Comparison of ENCODE assay signal across 36 cellular contexts in the genomic region with DNA sequence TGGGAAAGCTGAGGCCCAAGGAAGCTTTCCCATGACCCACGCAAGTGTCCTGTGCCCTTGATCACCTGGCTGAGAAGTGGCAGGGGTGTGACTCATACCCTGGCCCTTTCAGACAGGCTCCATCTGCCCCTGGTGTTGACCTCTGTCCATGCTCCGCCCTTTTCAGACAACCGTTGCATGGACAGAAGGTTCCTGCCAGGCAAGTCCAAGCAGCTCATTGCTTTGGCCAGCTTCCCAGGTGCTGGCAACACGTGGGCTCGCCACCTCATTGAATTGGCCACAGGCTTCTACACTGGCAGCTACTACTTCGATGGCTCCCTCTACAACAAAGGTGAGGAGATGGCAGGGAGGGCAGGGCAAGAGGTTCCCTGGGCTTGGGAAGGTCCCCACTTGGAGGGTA.
A peak's percentile ranks its signal among the peaks of the same experiment; 100 is the strongest.
DNase-seq lines count a peak whose midpoint lies in the region; ATAC-seq and TF ChIP-seq lines count a peak whose summit lies in the region.
"Had no signal": no experiment of that assay in that cellular context is flagged by ENCODE, and none has a peak within 500 bp of the region (broad histone marks: within the 10 kb centered on the region; RNA-seq: fewer than 3 reads in every experiment).

No MANE protein-coding gene starts in this region.

- H3K36me3 ChIP-seq in stomach, result no peaks in the 10 kb centered on the region
- H3K36me3 ChIP-seq: heart left ventricle, neutrophil, right atrium auricular region, SJSA1, uterus, WERI-Rb-1 had no signal

- no peaks in the 10 kb centered on the region for H3K4me1 Mint-ChIP-seq in MCF 10A (ENCODE audit: insufficient read depth, unreplicated experiment)
- H3K4me1 Mint-ChIP-seq: activated naive CD8-positive, alpha-beta T cell treated with anti-CD3 and anti-CD28 coated beads, Interleukin-2, amount 10 ng/mL, durations not matched to agents 7 days and 5 days; CD14-positive monocyte; mesothelial cell of epicardium; naive B cell had no signal

- no peak overlapping the region for H3K27ac Mint-ChIP-seq in MCF 10A (ENCODE audit: low read depth, unreplicated experiment)
- H3K27ac Mint-ChIP-seq: activated naive CD8-positive, alpha-beta T cell treated with anti-CD3 and anti-CD28 coated beads, Interleukin-2, amount 10 ng/mL, durations not matched to agents 7 days and 5 days; mesothelial cell of epicardium; naive B cell had no signal

- 42 to 70% (median 55%) methylated on average over 6 of the region's 6 CpGs for WGBS in stomach, 5 donors

- no peaks in the 10 kb centered on the region for H3K36me3 Mint-ChIP-seq in MCF 10A (ENCODE audit: insufficient read depth, unreplicated experiment)
- H3K36me3 Mint-ChIP-seq: activated naive CD8-positive, alpha-beta T cell treated with anti-CD3 and anti-CD28 coated beads, Interleukin-2, amount 10 ng/mL, durations not matched to agents 7 days and 5 days; CD14-positive monocyte; mesothelial cell of epicardium; naive B cell had no signal

- peaks cover 0 to 11% (median 0%) of the 10 kb centered on the region in 3 donors for H3K27me3 ChIP-seq in stomach
- H3K27me3 ChIP-seq: foreskin keratinocyte, right atrium auricular region, SJSA1, testis, uterus had no signal

- no peak for TF ChIP-seq CTCF in MCF 10A (IDR thresholded peaks at IDR 0.05; ENCODE audit: unreplicated experiment)
- TF ChIP-seq CTCF in stomach (IDR thresholded peaks at IDR 0.05), result no peak

- no peaks in the 10 kb centered on the region for H3K4me1 ChIP-seq in stomach
- H3K4me1 ChIP-seq: foreskin keratinocyte, heart left ventricle, right atrium auricular region, SJSA1, testis, uterus had no signal

- no peak for TF ChIP-seq EP300 in stomach (IDR thresholded peaks at IDR 0.05)

- TF ChIP-seq POLR2A in stomach (IDR thresholded peaks at IDR 0.05), result no peak

- H3K9me3 Mint-ChIP-seq in MCF 10A (ENCODE audit: unreplicated experiment), result no peaks in the 10 kb centered on the region
- H3K9me3 Mint-ChIP-seq: activated naive CD8-positive, alpha-beta T cell treated with anti-CD3 and anti-CD28 coated beads, Interleukin-2, amount 10 ng/mL, durations not matched to agents 7 days and 5 days had no signal

- H3K4me3 ChIP-seq in stomach, result no peak overlapping the region
- H3K4me3 ChIP-seq: coronary artery, GM23248, heart left ventricle, K562, right atrium auricular region, SJSA1, smooth muscle cell, testis, uterus had no signal

- intact Hi-C loops in MCF 10A (cut with micrococcal nuclease) (loop anchor here (5.0 kb wide), 1 partner anchor 280 kb away; no protein-coding TSS in a partner anchor), stomach (cut with DNase I; ENCODE audit: low total_unique reads) (no loop called here)

- CTCF ChIA-PET in MCF 10A (lab: Yijun Ruan, JAX), result interaction anchor here (0.5 to 0.6 kb wide), 2 partner anchors 557 to 1432 kb away, joined by 3 read pairs; no protein-coding TSS in a partner anchor

- peak; percentile 24 for DNase-seq in NCI-H1105 treated with DMSO at 0.1 percent for 48 hours (lab: John Stamatoyannopoulos, UW)
- no peak for DNase-seq in NCI-H1105 (lab: John Stamatoyannopoulos, UW)
- DNase-seq in M059J (ENCODE audit: low read depth), result peak; percentile 44
- peak; percentile 87 for DNase-seq in MCF 10A (ENCODE audit: unreplicated experiment)
- no peak for DNase-seq in left lobe of liver (ENCODE audit: low spot score)
- DNase-seq in NCI-H2171 (lab: John Stamatoyannopoulos, UW), result no peak
- no peak for DNase-seq in stomach
- no peak for DNase-seq in NCI-H2029 treated with DMSO at 0.1 percent for 48 hours (lab: John Stamatoyannopoulos, UW)
- DNase-seq: 8988T; activated CD4-positive, alpha-beta T cell treated with anti-CD3 and anti-CD28 coated beads for 48 hours; activated effector memory CD4-positive, alpha-beta T cell treated with anti-CD3 and anti-CD28 coated beads, Interleukin-2, amount 50 U/mL, for 16 hours; activated naive CD8-positive, alpha-beta T cell treated with anti-CD3 and anti-CD28 coated beads, Interleukin-2, amount 10 ng/mL, durations not matched to agents 7 days and 5 days; activated T-cell treated with anti-CD3 and anti-CD28 coated beads for 4 hours; aorta; effector CD8-positive, alpha-beta T cell; foreskin keratinocyte; GM23248; heart left ventricle; naive B cell; NCI-H1436; NCI-H526; stimulated activated CD4-positive, alpha-beta T cell treated with anti-CD3 and anti-CD28 coated beads, Interleukin-1b, Interleukin-23, amount 100 ng/mL, for 48 hours; stimulated activated naive CD8-positive, alpha-beta T cell treated with anti-CD3 and anti-CD28 coated beads, Interleukin-15, Interleukin-2, amounts not matched to agents 100 U/mL and 50 U/mL, for 24 hours; T1000; testis; uterus; WERI-Rb-1 had no signal

- peaks cover 0 to 10% (median 6%) of the 10 kb centered on the region in 4 donors for H3K9me3 ChIP-seq in stomach
- H3K9me3 ChIP-seq: neutrophil, SJSA1, testis, uterus had no signal

- peak; percentile 66 for ATAC-seq in left lobe of liver
- ATAC-seq: foreskin keratinocyte; heart left ventricle; K562; Panc1; stimulated activated naive CD8-positive, alpha-beta T cell treated with anti-CD3 and anti-CD28 coated beads, Interleukin-15, Interleukin-2, amounts not matched to agents 100 U/mL and 50 U/mL, for 24 hours had no signal

- peaks cover 35% of the 10 kb centered on the region for H3K27me3 Mint-ChIP-seq in MCF 10A (ENCODE audit: insufficient read depth, unreplicated experiment)

- no peak overlapping the region for H3K27ac ChIP-seq in stomach
- H3K27ac ChIP-seq: coronary artery, foreskin keratinocyte, GM23248, heart left ventricle, neutrophil, right atrium auricular region, SJSA1, testis, uterus, WERI-Rb-1 had no signal

- POLR2A ChIA-PET in MCF 10A (lab: Yijun Ruan, JAX), result interaction anchor here (0.5 kb wide), 1 partner anchor 14 kb away, joined by 3 read pairs; no protein-coding TSS in a partner anchor

- no TSS peak for BruUV-seq in MCF 10A (replicated peaks; lab: Mats Ljungman, UMichigan)

- H3K4me3 Mint-ChIP-seq in MCF 10A (ENCODE audit: unreplicated experiment), result no peak overlapping the region
- H3K4me3 Mint-ChIP-seq: activated naive CD8-positive, alpha-beta T cell treated with anti-CD3 and anti-CD28 coated beads, Interleukin-2, amount 10 ng/mL, durations not matched to agents 7 days and 5 days; CD14-positive monocyte; mesothelial cell of epicardium had no signal

Comparison
In these comparisons a context has a peak if more than half of its experiments do, and no peak if none do; other contexts are left out.
1. DNase-seq: peak in NCI-H1105 treated with DMSO at 0.1 percent for 48 hours (single experiment), M059J (single experiment) and MCF 10A (single experiment); none in NCI-H1105 (single experiment), left lobe of liver (single experiment), NCI-H2171 (single experiment), stomach (single experiment) and NCI-H2029 treated with DMSO at 0.1 percent for 48 hours (single experiment).